8 cellular contexts compared by ENCODE assay signal in genomic region chr10:63711866-63712716, GRCh38.
DNase-seq lines count a peak whose midpoint lies in the region; ATAC-seq and TF ChIP-seq lines count a peak whose summit lies in the region.

No MANE protein-coding gene starts in this region.

- 46% methylated on average over 6 of the region's 6 CpGs for WGBS in thymus

- H3K36me3 ChIP-seq in colonic mucosa (no peaks in the 10 kb centered on the region), left lung (no peaks in the 10 kb centered on the region), thymus (ENCODE audit: control insufficient read depth, insufficient read depth) (no peaks in the 10 kb centered on the region)

- H3K4me1 ChIP-seq in colonic mucosa, result peaks cover 23% of the 10 kb centered on the region
- peaks cover 11 to 49% of the 10 kb centered on the region in 2 donors for H3K4me1 ChIP-seq in left lung
- no peaks in the 10 kb centered on the region for H3K4me1 ChIP-seq in thymus (ENCODE audit: control insufficient read depth, insufficient read depth, low read length)

- H3K9me3 ChIP-seq in colonic mucosa (no peaks in the 10 kb centered on the region), left lung (no peaks in the 10 kb centered on the region), thymus (ENCODE audit: control insufficient read depth) (no peaks in the 10 kb centered on the region)

- no peaks in the 10 kb centered on the region for H3K27me3 ChIP-seq in colonic mucosa
- H3K27me3 ChIP-seq in left lung, result no peaks in the 10 kb centered on the region
- H3K27me3 ChIP-seq in thymus (ENCODE audit: control insufficient read depth, insufficient read depth), result no peaks in the 10 kb centered on the region

- intact Hi-C loops in colonic mucosa (cut with DNase I), result no loop called here
- intact Hi-C loops in left lung (cut with DNase I), result loop anchor here in 1 of 2 donors (5.0 to 10.0 kb wide), 2 partner anchors 67 to 545 kb away; no protein-coding TSS in a partner anchor

- peak overlapping the region in 1 of 2 donors; percentile 77 for H3K9ac ChIP-seq in colonic mucosa (ENCODE audit: low read depth in 2 of 2, low read length in 2 of 2)

- H3K27ac ChIP-seq in colonic mucosa, result peak overlapping the region; percentile 62
- H3K27ac ChIP-seq in left lung, result peak overlapping the region; percentile 61 to 63
- H3K27ac ChIP-seq in thymus (ENCODE audit: low read depth), result peak overlapping the region; percentile 46

- peak; percentile 88 for ATAC-seq in left lung
- no peak for ATAC-seq in HG03432 (IDR thresholded peaks at IDR 0.05; ENCODE audit: unreplicated experiment)
- ATAC-seq in GM21526 (IDR thresholded peaks at IDR 0.05; ENCODE audit: low FRiP score, unreplicated experiment), result no peak
- ATAC-seq in GM18907 (IDR thresholded peaks at IDR 0.05; ENCODE audit: unreplicated experiment), result no peak

- peak; percentile 38 for DNase-seq in GOT3 (lab: John Stamatoyannopoulos, UW)
- DNase-seq in NCI-H774 (lab: John Stamatoyannopoulos, UW), result peak; percentile 91
- peak; percentile 97 for DNase-seq in colonic mucosa
- peak; percentile 89 to 92 for DNase-seq in left lung

- TF ChIP-seq CTCF in colonic mucosa (IDR thresholded peaks at IDR 0.05) (no peak), left lung (IDR thresholded peaks at IDR 0.05) (no peak)

- no peak overlapping the region for H3K4me3 ChIP-seq in colonic mucosa
- H3K4me3 ChIP-seq in left lung, result no peak overlapping the region
- H3K4me3 ChIP-seq in thymus (ENCODE audit: low read length), result no peak overlapping the region

Comparison
In these comparisons a context has a peak if more than half of its experiments do, and no peak if none do; other contexts are left out.
1. DNase-seq: peak in every context shown above with its lines; median percentile 97 in colonic mucosa; 91 in NCI-H774; 90 in left lung; 38 in GOT3.